ENCODE assay signal across 7 cellular contexts in genomic region chr2:241315183-241315878, GRCh38.
A peak's percentile ranks its signal among the peaks of the same experiment; 100 is the strongest.
DNase-seq lines count a peak whose midpoint lies in the region; ATAC-seq, FAIRE-seq and TF ChIP-seq lines count a peak whose summit lies in the region.

TSS of gene HDLBP (minus strand) at chr2:241315672. CDS start at chr2:241266869, 48,803 bp downstream.

- no peak for TF ChIP-seq CTCF in retinal pigment epithelial cell (conservative IDR thresholded peaks at IDR 0.05; ENCODE audit: low read depth, low read length)

- ATAC-seq in HG03025 (IDR thresholded peaks at IDR 0.05; ENCODE audit: low FRiP score, unreplicated experiment) = peak; percentile 73

- DNase-seq in GM18507 (ENCODE audit: extremely low spot score, insufficient read length, low read depth) = peak; percentile 94
- DNase-seq in NCI-H2029 treated with DMSO at 0.1 percent for 48 hours (lab: John Stamatoyannopoulos, UW) = peak; percentile 94
- peak; percentile 100 for DNase-seq in T-helper 9 cell
- DNase-seq in astrocyte of the hippocampus (ENCODE audit: low read depth, low spot score) = peak; percentile 100
- peak; percentile 92 to 98 for DNase-seq in hippocampal formation (lab: John Stamatoyannopoulos, UW)
- DNase-seq in retinal pigment epithelial cell (ENCODE audit: low read depth) = peak; percentile 94

- peak; percentile 96 for FAIRE-seq in GM18507 (lab: Jason Lieb, UNC)

- peak within 1 kb of the TSS; percentile 96 for H3K4me3 ChIP-seq in retinal pigment epithelial cell (ENCODE audit: low read length)

Comparison
In these comparisons a context has a peak if more than half of its experiments do, and no peak if none do; other contexts are left out.
1. Peak in every context shown above with its lines: DNase-seq, ATAC-seq and H3K4me3 ChIP-seq.